Comparison of ENCODE assay signal across 8 cellular contexts in the genomic region with DNA sequence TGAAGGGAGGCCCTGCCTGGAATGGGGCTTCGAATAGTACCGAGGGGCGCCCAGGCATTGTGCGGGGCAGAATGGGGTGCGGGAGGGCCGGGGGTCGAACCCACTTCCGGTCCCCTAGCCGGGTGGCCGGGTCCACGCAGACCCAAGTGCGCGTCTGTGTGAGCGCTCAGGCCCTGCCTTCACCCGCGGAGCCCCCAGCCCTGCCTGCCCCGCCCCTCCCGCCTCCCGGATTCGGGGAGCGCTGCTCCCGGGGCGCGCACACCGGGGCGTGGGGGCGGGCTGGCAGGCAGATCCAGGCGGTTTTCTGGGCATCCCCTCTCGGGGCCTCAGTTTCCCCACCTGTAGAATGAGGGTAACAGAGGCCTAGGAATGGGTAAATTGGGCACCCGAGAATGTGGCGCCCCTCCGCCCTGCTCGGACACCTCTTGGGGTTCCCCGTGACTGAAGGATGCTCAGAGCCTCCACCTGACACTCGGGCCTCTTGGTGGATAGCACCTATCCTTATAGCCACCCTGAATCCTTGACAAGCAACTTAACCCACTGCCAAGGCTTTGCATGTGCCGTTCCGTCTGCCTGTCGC. TPM values are rescaled to one million over a fixed set of nuclear protein-coding genes. Genes with fewer than 3 reads are reported as not detected.
DNase-seq lines count a peak whose midpoint lies in the region; ATAC-seq and TF ChIP-seq lines count a peak whose summit lies in the region.

No MANE protein-coding gene starts in this region.

- H3K9me3 ChIP-seq in colonic mucosa: no peaks in the 10 kb centered on the region
- H3K9me3 ChIP-seq in naive thymus-derived CD4-positive, alpha-beta T cell (ENCODE audit: control insufficient read depth in 2 of 3, low read length in 3 of 3): no peaks in the 10 kb centered on the region

- H3K9ac ChIP-seq in colonic mucosa (ENCODE audit: low read depth in 2 of 2, low read length in 2 of 2): peak overlapping the region; percentile 82 to 89

- no peaks in the 10 kb centered on the region for H3K27me3 ChIP-seq in colonic mucosa
- H3K27me3 ChIP-seq in naive thymus-derived CD4-positive, alpha-beta T cell (ENCODE audit: control insufficient read depth in 2 of 2, insufficient read depth in 2 of 2, low read length in 2 of 2): no peaks in the 10 kb centered on the region

- peak overlapping the region; percentile 80 for H3K4me3 ChIP-seq in colonic mucosa
- H3K4me3 ChIP-seq in naive thymus-derived CD4-positive, alpha-beta T cell (ENCODE audit: low read length): peak overlapping the region; percentile 82

- H3K4me1 ChIP-seq in colonic mucosa: peaks cover 40% of the 10 kb centered on the region
- H3K4me1 ChIP-seq in naive thymus-derived CD4-positive, alpha-beta T cell (ENCODE audit: control insufficient read depth in 2 of 2, insufficient read depth in 2 of 2, low read length in 2 of 2): peaks cover 16 to 20% of the 10 kb centered on the region in 2 donors

- peak overlapping the region; percentile 86 to 94 (median 89) for H3K4me3 Mint-ChIP-seq in naive thymus-derived CD4-positive, alpha-beta T cell

- peaks cover 0 to 2% (median 0%) of the 10 kb centered on the region in 11 donors for H3K9me3 Mint-ChIP-seq in naive thymus-derived CD4-positive, alpha-beta T cell

- DNase-seq in RWPE1 (ENCODE audit: low spot score) (no peak), colonic mucosa (no peak), NCI-H1105 (lab: John Stamatoyannopoulos, UW) (no peak), kidney tubule cell (ENCODE audit: low spot score) (no peak)
- peak in 6 of 9 donors; percentile 29 to 59 (median 38) for DNase-seq in naive thymus-derived CD4-positive, alpha-beta T cell

- no peak for TF ChIP-seq CTCF in RWPE1 (conservative IDR thresholded peaks at IDR 0.05; ENCODE audit: low read depth)
- no peak for TF ChIP-seq CTCF in colonic mucosa (IDR thresholded peaks at IDR 0.05)

- peak overlapping the region; percentile 99 for H3K27ac ChIP-seq in RWPE1
- peak overlapping the region; percentile 98 for H3K27ac ChIP-seq in colonic mucosa
- H3K27ac ChIP-seq in naive thymus-derived CD4-positive, alpha-beta T cell (ENCODE audit: low read depth, low read length): peak overlapping the region; percentile 88

- no peaks in the 10 kb centered on the region for H3K36me3 ChIP-seq in colonic mucosa
- H3K36me3 ChIP-seq in naive thymus-derived CD4-positive, alpha-beta T cell (ENCODE audit: control insufficient read depth in 2 of 3, insufficient read depth in 3 of 3, low read length in 3 of 3): peaks cover 0 to 25% (median 0%) of the 10 kb centered on the region in 3 experiments

- intact Hi-C loops in colonic mucosa (cut with DNase I): no loop called here
- intact Hi-C loops in naive thymus-derived CD4-positive, alpha-beta T cell (cut with micrococcal nuclease): loop anchor here (1.0 to 10.0 kb wide), 5 partner anchors 8 to 219 kb away; partner anchors contain the start of genes CCDC124 (in 1 of the 2) and MPV17L2 (in 1 of the 2)

- CTCF ChIA-PET in RWPE1 (lab: Yijun Ruan, JAX): interaction anchor here (0.5 to 0.9 kb wide), 2 partner anchors 14 to 146 kb away, joined by 3 read pairs; no protein-coding TSS in a partner anchor
- CTCF ChIA-PET in naive thymus-derived CD4-positive, alpha-beta T cell (lab: Charles Lee): no interaction called here

- H3K27ac Mint-ChIP-seq in naive thymus-derived CD4-positive, alpha-beta T cell: peak overlapping the region; percentile 69 to 94 (median 86)

- ATAC-seq in GM19455 (IDR thresholded peaks at IDR 0.05; ENCODE audit: unreplicated experiment) (peak; percentile 2), HG03139 (IDR thresholded peaks at IDR 0.05; ENCODE audit: unreplicated experiment) (no peak), GM19452 (IDR thresholded peaks at IDR 0.05; ENCODE audit: unreplicated experiment) (no peak)
- no peak for ATAC-seq in naive thymus-derived CD4-positive, alpha-beta T cell

- H3K4me1 Mint-ChIP-seq in naive thymus-derived CD4-positive, alpha-beta T cell: peaks cover 9 to 32% (median 24%) of the 10 kb centered on the region in 7 donors

- POLR2A ChIA-PET in RWPE1 (lab: Yijun Ruan, JAX; ENCODE audit: low non-redundant PET): no interaction called here
- POLR2A ChIA-PET in naive thymus-derived CD4-positive, alpha-beta T cell (lab: Charles Lee): interaction anchor here (0.9 kb wide), 1 partner anchor 128 kb away, joined by 3 read pairs; the partner anchor contains the start of gene JUND

- H3K36me3 Mint-ChIP-seq in naive thymus-derived CD4-positive, alpha-beta T cell: peaks cover 0 to 5% (median 0%) of the 10 kb centered on the region in 5 donors

- no peaks in the 10 kb centered on the region for H3K27me3 Mint-ChIP-seq in naive thymus-derived CD4-positive, alpha-beta T cell

RNA-seq across cellular contexts. Expression of gene PIK3R2, which starts 0.7 kb away (rescaled TPM):
- total RNA-seq in colonic mucosa: 10 to 100 TPM; 42.9 to 48.2 TPM
- total RNA-seq in naive thymus-derived CD4-positive, alpha-beta T cell: 10 to 100 TPM; 12.3 to 24.6 (median 16.4) TPM
- polyA plus RNA-seq in naive thymus-derived CD4-positive, alpha-beta T cell: 1 to 10 TPM; 2.2 to 5.1 TPM

RNA-seq across cellular contexts. Expression of gene IFI30, which starts 20.0 kb away (rescaled TPM):
- total RNA-seq in colonic mucosa: 10 to 100 TPM; 47.1 to 95.2 TPM
- total RNA-seq in naive thymus-derived CD4-positive, alpha-beta T cell: 100 to 1,000 TPM in 2 of 5 experiments, 10 to 100 TPM in 3; 51.3 to 514 (median 59.5) TPM
- polyA plus RNA-seq in naive thymus-derived CD4-positive, alpha-beta T cell: 1 to 10 TPM; 6.7 to 7.6 TPM

RNA-seq across cellular contexts. Expression of gene MPV17L2, which starts 39.4 kb away (rescaled TPM):
- 10 to 100 TPM in 1 of 2 donors, 1 to 10 TPM in 1; 8.9 to 21.7 TPM for total RNA-seq in colonic mucosa
- total RNA-seq in naive thymus-derived CD4-positive, alpha-beta T cell: 1 to 10 TPM; 4.8 to 9.4 (median 6.7) TPM
- 10 to 100 TPM in 1 of 2 donors, 1 to 10 TPM in 1; 7.0 to 15.5 TPM for polyA plus RNA-seq in naive thymus-derived CD4-positive, alpha-beta T cell

RNA-seq across cellular contexts. Expression of gene RAB3A, which starts 50.2 kb away (rescaled TPM):
- 1 to 10 TPM; 3.5 to 4.2 TPM for total RNA-seq in colonic mucosa
- 10 to 100 TPM in 2 of 5 experiments, 1 to 10 TPM in 3; 5.7 to 16.7 (median 8.8) TPM for total RNA-seq in naive thymus-derived CD4-positive, alpha-beta T cell
- 1 to 10 TPM; 1.9 to 3.3 TPM for polyA plus RNA-seq in naive thymus-derived CD4-positive, alpha-beta T cell

RNA-seq across cellular contexts. Expression of gene MAST3, which starts 56.1 kb away (rescaled TPM):
- total RNA-seq in colonic mucosa: 10 to 100 TPM; 24.3 to 30.9 TPM
- 10 to 100 TPM; 36.0 to 58.7 (median 50.6) TPM for total RNA-seq in naive thymus-derived CD4-positive, alpha-beta T cell
- polyA plus RNA-seq in naive thymus-derived CD4-positive, alpha-beta T cell: 10 to 100 TPM; 10.2 to 20.3 TPM

Comparison
In these comparisons a context has a peak if more than half of its experiments do, and no peak if none do; other contexts are left out.
1. DNase-seq: peak in naive thymus-derived CD4-positive, alpha-beta T cell (6 of 9); none in RWPE1 (single experiment), colonic mucosa (single experiment), NCI-H1105 (single experiment) and kidney tubule cell (single experiment).
2. Peak in every context shown above with its lines, with median percentiles within 50 percentile points of each other: H3K27ac ChIP-seq.